In the genomic region with DNA sequence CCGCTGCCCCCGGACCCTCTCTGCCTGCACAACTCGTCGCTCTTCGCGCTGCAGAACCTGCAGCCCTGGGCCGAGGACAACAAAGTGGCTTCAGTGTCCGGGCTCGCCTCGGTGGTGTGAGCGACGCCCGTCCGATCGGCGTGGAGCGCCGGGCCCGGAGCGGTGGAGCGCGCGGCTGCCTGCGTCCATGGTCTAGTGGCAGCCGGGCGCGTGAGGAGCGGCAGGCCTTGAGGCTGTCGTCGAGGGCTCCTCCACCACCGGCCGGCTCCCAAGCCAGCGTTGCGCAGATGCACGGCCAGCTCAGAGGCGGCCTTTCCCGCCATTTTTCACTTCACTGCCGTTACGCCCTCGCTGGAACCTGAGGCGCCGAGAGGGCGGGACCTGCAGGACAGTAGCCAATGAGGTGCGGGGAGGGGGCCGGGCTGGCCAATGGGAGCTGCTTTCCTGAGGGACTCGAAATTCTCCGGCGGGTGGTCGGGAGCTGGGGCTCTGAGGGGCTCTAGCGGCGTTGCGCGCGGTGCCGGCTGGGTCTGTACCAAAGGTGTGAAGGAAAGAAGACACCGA, we compare ENCODE assay signal across 8 cellular contexts. TPM values are rescaled to one million over a fixed set of nuclear protein-coding genes. Genes with fewer than 3 reads are reported as not detected.
DNase-seq lines count a peak whose midpoint lies in the region; ATAC-seq, FAIRE-seq and TF ChIP-seq lines count a peak whose summit lies in the region.

No MANE protein-coding gene starts in this region.

- TF ChIP-seq CTCF in body of pancreas (IDR thresholded peaks at IDR 0.05) = no peak
- no peak for TF ChIP-seq CTCF in kidney (IDR thresholded peaks at IDR 0.05; ENCODE audit: borderline replicate concordance, extremely low read depth, insufficient read depth)
- no peak for TF ChIP-seq CTCF in PC-9 (conservative IDR thresholded peaks at IDR 0.05)

- H3K4me3 ChIP-seq in body of pancreas (no peak overlapping the region), kidney (ENCODE audit: low read length in 2 of 2) (peak overlapping the region in 1 of 2 donors; percentile 13), PC-9 (no peak overlapping the region)

- no peak for TF ChIP-seq POLR2A in body of pancreas (IDR thresholded peaks at IDR 0.05)

- no peak overlapping the region for H3K4me2 ChIP-seq in PC-9

- H3K27me3 ChIP-seq in body of pancreas (peaks cover 0 to 69% of the 10 kb centered on the region in 2 donors), PC-9 (ENCODE audit: insufficient read depth, low read depth) (no peaks in the 10 kb centered on the region)

- H3K9me3 ChIP-seq in body of pancreas (no peaks in the 10 kb centered on the region), kidney (ENCODE audit: control insufficient read depth in 1 of 2, low read length in 2 of 2) (no peaks in the 10 kb centered on the region), PC-9 (ENCODE audit: insufficient read depth, low read depth) (no peaks in the 10 kb centered on the region)

- intact Hi-C loops in body of pancreas (cut with DNase I) (no loop called here), kidney (cut with DNase I) (no loop called here), PC-9 (cut with micrococcal nuclease; ENCODE audit: unreplicated experiment) (no loop called here)

- H3K36me3 ChIP-seq in body of pancreas (replicated peaks in 1 of 2; ENCODE audit: insufficient read depth in 1 of 2, low read depth in 2 of 2) (no peaks in the 10 kb centered on the region), kidney (ENCODE audit: control insufficient read depth in 1 of 2, insufficient read depth in 2 of 2, low read length in 2 of 2) (no peaks in the 10 kb centered on the region), PC-9 (ENCODE audit: low read depth) (no peaks in the 10 kb centered on the region)

- peak; percentile 82 for ATAC-seq in body of pancreas

- H3F3A ChIP-seq in PC-9 (ENCODE audit: insufficient read depth, low read depth) = no peaks in the 10 kb centered on the region

- WGBS in body of pancreas, 2 donors = 4 to 10% methylated on average over 11 to 56 of the region's 56 CpGs

- FAIRE-seq in GM19239 (lab: Jason Lieb, UNC) (no peak), kidney (lab: Jason Lieb, UNC) (no peak)

- H3K9me2 ChIP-seq in PC-9 (ENCODE audit: insufficient read depth) = no peaks in the 10 kb centered on the region

- H4K20me1 ChIP-seq in PC-9 (ENCODE audit: insufficient read depth) = no peaks in the 10 kb centered on the region

- DNase-seq in GM19239 (ENCODE audit: insufficient read length, low spot score) (peak; percentile 79), T-helper 9 cell (peak; percentile 58), body of pancreas (peak; percentile 58 to 73 (median 66)), kidney (peak; percentile 89), NCI-H2171 (lab: John Stamatoyannopoulos, UW) (no peak), PC-9 (no peak), NCI-H345 treated with DMSO at 0.1 percent for 48 hours (lab: John Stamatoyannopoulos, UW; ENCODE audit: unreplicated experiment) (no peak)
- DNase-seq in stimulated activated CD4-positive, alpha-beta T cell treated with anti-CD3 and anti-CD28 coated beads, Interleukin-1b, Interleukin-23, amount 100 ng/mL, for 48 hours = peak; percentile 83

- BruUV-seq in PC-9 (replicated peaks; lab: Mats Ljungman, UMichigan) = no TSS peak

- POLR2A ChIA-PET in PC-9 (lab: Charles Lee; ENCODE audit: unreplicated experiment) = no interaction called here

- no peak overlapping the region for H2AFZ ChIP-seq in PC-9

- H3K79me2 ChIP-seq in PC-9 (ENCODE audit: low read depth) = no peaks in the 10 kb centered on the region

- no peak overlapping the region for H3K9ac ChIP-seq in kidney (ENCODE audit: low read length in 2 of 2)

- H3K4me1 ChIP-seq in body of pancreas (peaks cover 39% of the 10 kb centered on the region), kidney (ENCODE audit: control insufficient read depth in 1 of 2, insufficient read depth in 1 of 2, low read depth in 1 of 2, low read length in 2 of 2) (peaks cover 0 to 5% of the 10 kb centered on the region in 2 donors), PC-9 (replicated peaks; ENCODE audit: insufficient read depth) (no peaks in the 10 kb centered on the region)

- no peak overlapping the region for H3K27ac ChIP-seq in body of pancreas
- H3K27ac ChIP-seq in kidney (ENCODE audit: low read depth in 2 of 2, low read length in 2 of 2) = no peak overlapping the region
- no peak overlapping the region for H3K27ac ChIP-seq in PC-9

- CTCF ChIA-PET in PC-9 (lab: Charles Lee) = no interaction called here

RNA-seq across cellular contexts. Expression of a gene that starts 1.9 kb away (rescaled TPM):
- total RNA-seq in body of pancreas = not detected
- total RNA-seq in kidney = not detected
- polyA plus RNA-seq in kidney (ENCODE audit: insufficient read depth, low read depth, low replicate concordance) = not detected
- total RNA-seq in PC-9 (2021) = 3.1 and 3.8 TPM in 2 replicates

RNA-seq across cellular contexts. Expression of a gene that starts 8.7 kb away (rescaled TPM):
- total RNA-seq in body of pancreas = 10 to 100 TPM; 16.5 to 22.3 TPM
- 20.7 TPM for total RNA-seq in kidney
- 20.1 TPM for polyA plus RNA-seq in kidney (ENCODE audit: insufficient read depth, low read depth, low replicate concordance)
- 24.9 and 31.3 TPM in 2 replicates for total RNA-seq in PC-9 (2021)

RNA-seq across cellular contexts. Expression of a gene that starts 9.9 kb away (rescaled TPM):
- 1 to 10 TPM in 1 of 2 donors, not detected in 1; 2.0 TPM for total RNA-seq in body of pancreas
- not detected for total RNA-seq in kidney
- not detected for polyA plus RNA-seq in kidney (ENCODE audit: insufficient read depth, low read depth, low replicate concordance)
- total RNA-seq in PC-9 (2021) = 1.3 and 1.7 TPM in 2 replicates

RNA-seq across cellular contexts. Expression of a gene that starts 13.4 kb away (rescaled TPM):
- total RNA-seq in body of pancreas (100 to 1,000 TPM in 1 of 2 donors, 10 to 100 TPM in 1; 82.5 to 170 TPM), kidney (91.0 TPM), PC-9 (2021) (79.2 and 84.0 TPM in 2 replicates)
- 130 TPM for polyA plus RNA-seq in kidney (ENCODE audit: insufficient read depth, low read depth, low replicate concordance)

RNA-seq across cellular contexts. Expression of a gene that starts 13.6 kb away (rescaled TPM):
- total RNA-seq in body of pancreas = 10 to 100 TPM; 14.3 to 14.5 TPM
- total RNA-seq in kidney = 30.8 TPM
- polyA plus RNA-seq in kidney (ENCODE audit: insufficient read depth, low read depth, low replicate concordance) = 44.2 TPM
- total RNA-seq in PC-9 (2021) = 23.2 and 23.5 TPM in 2 replicates

Comparison
In these comparisons a context has a peak if more than half of its experiments do, and no peak if none do; other contexts are left out.
1. DNase-seq: peak in GM19239 (single experiment), T-helper 9 cell (single experiment), body of pancreas (4 of 4), kidney (single experiment) and stimulated activated CD4-positive, alpha-beta T cell treated with anti-CD3 and anti-CD28 coated beads, Interleukin-1b, Interleukin-23, amount 100 ng/mL, for 48 hours (single experiment); none in NCI-H2171 (single experiment), PC-9 (0 of 2) and NCI-H345 treated with DMSO at 0.1 percent for 48 hours (single experiment).